ENCODE assay signal across 18 cellular contexts in the genomic region with DNA sequence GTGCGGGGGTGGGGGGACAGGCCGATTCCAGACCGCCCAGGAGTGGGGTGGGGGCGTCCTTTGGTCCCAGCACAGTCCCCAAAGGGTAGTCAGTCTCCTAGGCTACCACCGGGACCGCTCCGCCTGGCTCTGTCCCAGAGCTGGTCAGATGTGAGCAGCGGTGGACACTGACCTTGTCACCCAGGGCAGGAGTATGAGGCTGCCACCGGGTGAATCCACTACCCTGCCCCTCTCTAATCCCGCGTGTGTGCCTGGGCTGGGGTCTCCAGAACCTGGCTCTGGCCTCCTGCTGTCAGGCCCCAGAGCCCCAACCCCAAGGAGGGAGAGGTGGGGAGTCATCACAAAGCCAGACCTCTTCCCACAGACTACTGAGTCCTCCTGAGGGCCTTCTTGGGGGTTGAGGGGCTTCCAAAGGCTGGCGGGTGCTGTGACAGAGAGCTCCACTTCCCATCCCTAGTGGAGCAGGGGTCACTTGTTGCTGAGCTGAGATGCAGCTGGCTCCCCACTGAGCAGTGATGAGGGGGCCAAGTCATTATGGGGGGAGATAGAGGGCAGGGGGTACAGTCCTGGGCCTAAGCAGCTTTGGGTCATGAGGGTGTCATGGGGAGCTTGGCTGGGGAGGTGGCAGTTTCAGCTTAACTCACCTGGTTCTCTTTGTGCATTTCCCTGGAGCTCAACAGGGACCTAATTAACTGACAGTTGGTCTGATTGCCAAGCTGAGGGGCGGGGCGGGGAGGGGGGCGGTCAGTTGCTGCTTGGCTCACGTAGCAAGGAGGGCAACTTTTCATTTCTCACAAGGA. TPM values are rescaled to one million over a fixed set of nuclear protein-coding genes. Genes with fewer than 3 reads are reported as not detected.
DNase-seq lines count a peak whose midpoint lies in the region; ATAC-seq and TF ChIP-seq lines count a peak whose summit lies in the region.
"Had no signal": no experiment of that assay in that cellular context is flagged by ENCODE, and none has a peak within 500 bp of the region (broad histone marks: within the 10 kb centered on the region; RNA-seq: fewer than 3 reads in every experiment).

No MANE protein-coding gene starts in this region.

- TF ChIP-seq EP300 in transverse colon (IDR thresholded peaks at IDR 0.05; ENCODE audit: low read depth) = no peak

- H3K4me3 Mint-ChIP-seq in activated CD8-positive, alpha-beta T cell treated with anti-CD3 and anti-CD28 coated beads for 36 hours = peak overlapping the region; percentile 1
- H3K4me3 Mint-ChIP-seq in activated CD8-positive, alpha-beta T cell treated with anti-CD3 and anti-CD28 coated beads, Interleukin-2, amount 10 ng/mL, durations not matched to agents 7 days and 5 days = no peak overlapping the region
- peak overlapping the region; percentile 53 for H3K4me3 Mint-ChIP-seq in mesothelial cell of epicardium

- peak; percentile 85 for TF ChIP-seq POLR2A in transverse colon (IDR thresholded peaks at IDR 0.05)

- no peak for TF ChIP-seq CTCF in activated CD8-positive, alpha-beta T cell treated with anti-CD3 and anti-CD28 coated beads for 36 hours (IDR thresholded peaks at IDR 0.05)
- TF ChIP-seq CTCF in mesothelial cell of epicardium (IDR thresholded peaks at IDR 0.05; ENCODE audit: unreplicated experiment) (no peak), transverse colon (IDR thresholded peaks at IDR 0.05) (no peak)

- H3K9me3 ChIP-seq in transverse colon = no peaks in the 10 kb centered on the region
- H3K9me3 ChIP-seq: adrenal gland had no signal

- peak overlapping the region; percentile 92 for H3K27ac ChIP-seq in caudate nucleus (ENCODE audit: low read depth, low read length)
- peak overlapping the region; percentile 90 to 93 (median 91) for H3K27ac ChIP-seq in transverse colon

- peak overlapping the region; percentile 18 to 60 (median 53) for H3K4me3 ChIP-seq in transverse colon
- H3K4me3 ChIP-seq: GM12878 had no signal

- intact Hi-C loops in activated CD8-positive, alpha-beta T cell treated with anti-CD3 and anti-CD28 coated beads for 36 hours (cut with micrococcal nuclease) = loop anchor here (10.0 kb wide), 1 partner anchor 357 kb away; a partner anchor contains a TSS
- intact Hi-C loops in transverse colon (cut with DNase I; ENCODE audit: low total_unique reads) = no loop called here

- no peak for ATAC-seq in activated CD8-positive, alpha-beta T cell treated with anti-CD3 and anti-CD28 coated beads for 36 hours
- ATAC-seq in activated CD8-positive, alpha-beta T cell treated with anti-CD3 and anti-CD28 coated beads, Interleukin-2, amount 10 ng/mL, durations not matched to agents 7 days and 5 days = no peak
- no peak for ATAC-seq in GM18909 (IDR thresholded peaks at IDR 0.05; ENCODE audit: poor library complexity, unreplicated experiment)
- ATAC-seq: GM12878, HCT116, sciatic nerve had no signal

- CTCF ChIA-PET in activated CD8-positive, alpha-beta T cell treated with anti-CD3 and anti-CD28 coated beads for 36 hours (lab: Charles Lee) = interaction anchor here (1.3 to 9.4 kb wide), 4 partner anchors 9 to 26 kb away, joined by 3 to 111 read pairs (median 9); no protein-coding TSS in a partner anchor
- CTCF ChIA-PET in activated CD8-positive, alpha-beta T cell treated with anti-CD3 and anti-CD28 coated beads, Interleukin-2, amount 10 ng/mL, durations not matched to agents 7 days and 5 days (lab: Charles Lee) = interaction anchor here (0.9 to 8.9 kb wide), 6 partner anchors 23 to 426 kb away, joined by 3 to 156 read pairs (median 4); a partner anchor contains a TSS

- H3K36me3 ChIP-seq in transverse colon = no peaks in the 10 kb centered on the region
- H3K36me3 ChIP-seq: adrenal gland had no signal

- WGBS in transverse colon (ENCODE audit: low coverage in 1 of 2), 2 donors = 41% methylated on average over 11 of the region's 16 CpGs; no CpG with 5 or more reads in 1 of the 2 donors

- no peaks in the 10 kb centered on the region for H3K9me3 Mint-ChIP-seq in activated CD8-positive, alpha-beta T cell treated with anti-CD3 and anti-CD28 coated beads for 36 hours
- no peaks in the 10 kb centered on the region for H3K9me3 Mint-ChIP-seq in activated CD8-positive, alpha-beta T cell treated with anti-CD3 and anti-CD28 coated beads, Interleukin-2, amount 10 ng/mL, durations not matched to agents 7 days and 5 days (ENCODE audit: insufficient read depth)
- H3K9me3 Mint-ChIP-seq in mesothelial cell of epicardium = no peaks in the 10 kb centered on the region

- peaks cover 49% of the 10 kb centered on the region for H3K27me3 ChIP-seq in transverse colon

- H3K27me3 Mint-ChIP-seq in activated CD8-positive, alpha-beta T cell treated with anti-CD3 and anti-CD28 coated beads for 36 hours = peaks cover 28% of the 10 kb centered on the region
- peaks cover 53% of the 10 kb centered on the region for H3K27me3 Mint-ChIP-seq in activated CD8-positive, alpha-beta T cell treated with anti-CD3 and anti-CD28 coated beads, Interleukin-2, amount 10 ng/mL, durations not matched to agents 7 days and 5 days (ENCODE audit: low read depth)
- peaks cover 78% of the 10 kb centered on the region for H3K27me3 Mint-ChIP-seq in mesothelial cell of epicardium (ENCODE audit: low read depth)

- H3K4me1 Mint-ChIP-seq in activated CD8-positive, alpha-beta T cell treated with anti-CD3 and anti-CD28 coated beads for 36 hours (ENCODE audit: low read depth) = peaks cover 16% of the 10 kb centered on the region
- H3K4me1 Mint-ChIP-seq in activated CD8-positive, alpha-beta T cell treated with anti-CD3 and anti-CD28 coated beads, Interleukin-2, amount 10 ng/mL, durations not matched to agents 7 days and 5 days (ENCODE audit: low read depth) = peaks cover 31% of the 10 kb centered on the region
- H3K4me1 Mint-ChIP-seq in mesothelial cell of epicardium = peaks cover 28% of the 10 kb centered on the region

- H3K27ac Mint-ChIP-seq in activated CD8-positive, alpha-beta T cell treated with anti-CD3 and anti-CD28 coated beads for 36 hours = no peak overlapping the region
- H3K27ac Mint-ChIP-seq in activated CD8-positive, alpha-beta T cell treated with anti-CD3 and anti-CD28 coated beads, Interleukin-2, amount 10 ng/mL, durations not matched to agents 7 days and 5 days = no peak overlapping the region
- H3K27ac Mint-ChIP-seq in mesothelial cell of epicardium = no peak overlapping the region

- H3K4me1 ChIP-seq in transverse colon = peaks cover 17 to 72% (median 53%) of the 10 kb centered on the region in 4 donors

- no peaks in the 10 kb centered on the region for H3K36me3 Mint-ChIP-seq in activated CD8-positive, alpha-beta T cell treated with anti-CD3 and anti-CD28 coated beads for 36 hours (ENCODE audit: low read depth)
- H3K36me3 Mint-ChIP-seq in activated CD8-positive, alpha-beta T cell treated with anti-CD3 and anti-CD28 coated beads, Interleukin-2, amount 10 ng/mL, durations not matched to agents 7 days and 5 days (ENCODE audit: low read depth) = no peaks in the 10 kb centered on the region
- H3K36me3 Mint-ChIP-seq in mesothelial cell of epicardium = no peaks in the 10 kb centered on the region

- in situ Hi-C loops in transverse colon (cut with MboI; ENCODE audit: low pct_ligation_motif_present in 1 of 4, low pct_unique_long_range_greater_than_20kb in 1 of 4, low sequenced_read_pairs in 3 of 4) = loop anchor here in 3 of 4 donors (10.0 to 25.0 kb wide), 3 partner anchors 109 to 127 kb away; a partner anchor contains a TSS

- POLR2A ChIA-PET in activated CD8-positive, alpha-beta T cell treated with anti-CD3 and anti-CD28 coated beads for 36 hours (lab: Charles Lee) = interaction anchor here (0.7 to 1.5 kb wide), 3 partner anchors 23 to 102 kb away, joined by 3 read pairs; a partner anchor contains a TSS
- POLR2A ChIA-PET in activated CD8-positive, alpha-beta T cell treated with anti-CD3 and anti-CD28 coated beads, Interleukin-2, amount 10 ng/mL, durations not matched to agents 7 days and 5 days (lab: Charles Lee) = no interaction called here

- no peak for DNase-seq in activated CD8-positive, alpha-beta T cell treated with anti-CD3 and anti-CD28 coated beads for 36 hours
- DNase-seq in activated CD8-positive, alpha-beta T cell treated with anti-CD3 and anti-CD28 coated beads, Interleukin-2, amount 10 ng/mL, durations not matched to agents 7 days and 5 days = no peak
- DNase-seq in caudate nucleus (lab: John Stamatoyannopoulos, UW) (peak in 1 of 61 donors; percentile 21), mesothelial cell of epicardium (ENCODE audit: low spot score in 2 of 2, unreplicated experiment in 2 of 2) (no peak), transverse colon (peak; percentile 73), NCI-H187 (lab: John Stamatoyannopoulos, UW) (no peak)
- no peak for DNase-seq in NK-92 treated with Interleukin-12 subunit alpha and Interleukin-12 subunit beta, amount 100 ng/mL, for 24 hours (lab: John Stamatoyannopoulos, UW)
- DNase-seq: activated CD8-positive, alpha-beta memory T cell treated with anti-CD3 and anti-CD28 coated beads, Interleukin-2, amount 50 U/mL, for 48 hours; DMS79; IMR-90; NCI-H1694; trophoblast cell had no signal

RNA-seq across cellular contexts. Expression of a gene that starts 1.2 kb away (rescaled TPM):
- not detected for total RNA-seq in activated CD8-positive, alpha-beta T cell treated with anti-CD3 and anti-CD28 coated beads for 36 hours
- total RNA-seq in activated CD8-positive, alpha-beta T cell treated with anti-CD3 and anti-CD28 coated beads, Interleukin-2, amount 10 ng/mL, durations not matched to agents 7 days and 5 days = not detected
- total RNA-seq in mesothelial cell of epicardium = 0.58 to 0.75 TPM (median 0.75 TPM) in 3 replicates
- 100 to 1,000 TPM; 125 to 509 (median 223) TPM for total RNA-seq in transverse colon
- total RNA-seq: glomerular endothelial cell, GM12878, IMR-90 had no signal

RNA-seq across cellular contexts. Expression of a gene that starts 9.0 kb away (rescaled TPM):
- total RNA-seq in activated CD8-positive, alpha-beta T cell treated with anti-CD3 and anti-CD28 coated beads for 36 hours = 10 to 100 TPM; 48.7 to 50.3 TPM
- 10 to 100 TPM; 69.0 to 72.1 TPM for total RNA-seq in activated CD8-positive, alpha-beta T cell treated with anti-CD3 and anti-CD28 coated beads, Interleukin-2, amount 10 ng/mL, durations not matched to agents 7 days and 5 days
- total RNA-seq in mesothelial cell of epicardium (55.6 to 56.6 TPM (median 56.2 TPM) in 3 replicates), transverse colon (100 to 1,000 TPM in 1 of 4 donors, 10 to 100 TPM in 3; 63.5 to 193 (median 73.2) TPM)

RNA-seq across cellular contexts. Expression of a gene that starts 20.2 kb away (rescaled TPM):
- not detected for total RNA-seq in activated CD8-positive, alpha-beta T cell treated with anti-CD3 and anti-CD28 coated beads for 36 hours
- total RNA-seq in activated CD8-positive, alpha-beta T cell treated with anti-CD3 and anti-CD28 coated beads, Interleukin-2, amount 10 ng/mL, durations not matched to agents 7 days and 5 days = not detected
- total RNA-seq in mesothelial cell of epicardium (0.09 TPM in 1 of 3 replicates, not detected in the others), transverse colon (not detected)
- total RNA-seq: adrenal gland, glomerular endothelial cell, GM12878, IMR-90, sciatic nerve had no signal

RNA-seq across cellular contexts. Expression of a gene that starts 37.2 kb away (rescaled TPM):
- total RNA-seq in activated CD8-positive, alpha-beta T cell treated with anti-CD3 and anti-CD28 coated beads for 36 hours = 1 to 10 TPM in 1 of 2 experiments, under 1 TPM in 1; 0.95 to 1.3 TPM
- total RNA-seq in activated CD8-positive, alpha-beta T cell treated with anti-CD3 and anti-CD28 coated beads, Interleukin-2, amount 10 ng/mL, durations not matched to agents 7 days and 5 days = 1 to 10 TPM; 1.3 to 1.8 TPM
- total RNA-seq in mesothelial cell of epicardium (1.6 to 3.0 TPM (median 2.3 TPM) in 3 replicates), transverse colon (1 to 10 TPM in 1 of 4 donors, under 1 TPM in 1, not detected in 2; 0.64 to 1.9 TPM)

RNA-seq across cellular contexts. Expression of a gene that starts 40.3 kb away (rescaled TPM):
- under 1 TPM in 1 of 2 experiments, not detected in 1; 0.40 TPM for total RNA-seq in activated CD8-positive, alpha-beta T cell treated with anti-CD3 and anti-CD28 coated beads for 36 hours
- total RNA-seq in activated CD8-positive, alpha-beta T cell treated with anti-CD3 and anti-CD28 coated beads, Interleukin-2, amount 10 ng/mL, durations not matched to agents 7 days and 5 days = not detected
- total RNA-seq in mesothelial cell of epicardium (1.7 to 2.1 TPM (median 1.7 TPM) in 3 replicates), transverse colon (10 to 100 TPM in 1 of 4 donors, 1 to 10 TPM in 2, under 1 TPM in 1; 0.80 to 48.3 (median 1.3) TPM)
- total RNA-seq: glomerular endothelial cell, GM12878, IMR-90 had no signal

Comparison
In these comparisons a context has a peak if more than half of its experiments do, and no peak if none do; other contexts are left out.
1. RNA of a gene that starts 1.2 kb away (total RNA-seq): 125 to 509 TPM in transverse colon; 0.58 to 0.75 TPM in mesothelial cell of epicardium, not detected in activated CD8-positive, alpha-beta T cell treated with anti-CD3 and anti-CD28 coated beads for 36 hours and not detected in activated CD8-positive, alpha-beta T cell treated with anti-CD3 and anti-CD28 coated beads, Interleukin-2, amount 10 ng/mL, durations not matched to agents 7 days and 5 days; every median in the first group is over 10 times any median in the second.